Comparison of ENCODE assay signal across 14 cellular contexts in the genomic region with DNA sequence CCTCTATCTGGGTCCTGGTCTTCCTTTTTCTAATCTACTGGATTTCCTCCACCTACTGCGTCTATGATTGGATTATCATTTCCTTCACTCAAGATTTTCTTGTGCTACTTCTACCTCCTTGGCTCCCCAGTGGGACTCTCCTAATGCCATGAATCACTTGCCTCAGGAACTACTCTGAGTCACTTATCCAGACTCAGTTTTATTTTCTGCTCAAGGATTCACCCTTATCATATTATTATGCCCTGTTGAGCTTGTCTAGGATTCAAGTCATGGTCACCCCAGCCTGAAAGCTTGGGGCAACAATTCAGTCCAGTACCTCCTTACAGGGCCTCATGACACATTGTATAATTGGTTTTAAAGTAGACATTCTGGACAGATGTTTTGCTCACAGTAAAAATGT.
DNase-seq lines count a peak whose midpoint lies in the region; ATAC-seq and TF ChIP-seq lines count a peak whose summit lies in the region.
"Had no signal": no experiment of that assay in that cellular context is flagged by ENCODE, and none has a peak within 500 bp of the region (broad histone marks: within the 10 kb centered on the region; RNA-seq: fewer than 3 reads in every experiment).

No MANE protein-coding gene starts in this region.

- peaks cover 6% of the 10 kb centered on the region for H3K4me1 ChIP-seq in foreskin keratinocyte

- H3K27me3 ChIP-seq in foreskin keratinocyte: no peaks in the 10 kb centered on the region

- TF ChIP-seq CTCF in epithelial cell of esophagus (IDR thresholded peaks at IDR 0.05; ENCODE audit: insufficient read depth, low read depth, low read length, missing control alignments): no peak
- no peak for TF ChIP-seq CTCF in foreskin keratinocyte (conservative IDR thresholded peaks at IDR 0.05)

- no peak overlapping the region for H3K27ac ChIP-seq in foreskin keratinocyte

- ATAC-seq in foreskin keratinocyte: peak; percentile 49
- no peak for ATAC-seq in GM21447 (IDR thresholded peaks at IDR 0.05; ENCODE audit: unreplicated experiment)
- no peak for ATAC-seq in GM21717 (IDR thresholded peaks at IDR 0.05; ENCODE audit: unreplicated experiment)

- H3K4me3 ChIP-seq in epithelial cell of esophagus (ENCODE audit: low read length): no peak overlapping the region

- DNase-seq in EH (ENCODE audit: low read depth) (peak; percentile 3), M059J (ENCODE audit: low read depth) (peak; percentile 17), epithelial cell of esophagus (ENCODE audit: low read depth) (peak; percentile 57), foreskin keratinocyte (peak in 1 of 2 donors; percentile 34), AG08395 (ENCODE audit: low spot score) (no peak)
- DNase-seq: AML-193; Calu3; CD4-positive, alpha-beta memory T cell; DMS79 treated with DMSO at 0.1 percent for 48 hours; EL; H9; KG1 had no signal
